8 cellular contexts compared by ENCODE assay signal in genomic region chr1:145215831-145216230, GRCh38. TPM values are rescaled to one million over a fixed set of nuclear protein-coding genes. Genes with fewer than 3 reads are reported as not detected.
DNase-seq lines count a peak whose midpoint lies in the region; ATAC-seq, FAIRE-seq and TF ChIP-seq lines count a peak whose summit lies in the region.
"Not testable (repeated sequence)": the region's sequence is repeated elsewhere in the genome, so short reads cannot be mapped to it uniquely, and the experiment has no call there.

No MANE protein-coding gene starts in this region.

- H3K9me3 ChIP-seq in SU-DHL-6 (ENCODE audit: insufficient read depth, low read length); effector memory CD4-positive, alpha-beta T cell (ENCODE audit: control insufficient read depth, low read length); iPS-20b (ENCODE audit: insufficient read depth, low read depth, low read length); pancreas: not testable (repeated sequence)

- not testable (repeated sequence) for FAIRE-seq in pancreas (lab: Jason Lieb, UNC)

- H2AFZ ChIP-seq in SU-DHL-6 (ENCODE audit: low read depth, low read length, severe bottlenecking): peak overlapping the region; percentile 26

- peak; percentile 61 for DNase-seq in Calu3
- DNase-seq in KBM-7: peak; percentile 44
- peak; percentile 21 for DNase-seq in activated T-helper 9 cell treated with anti-CD3 and anti-CD28 coated beads, Interleukin-2, amount 50 U/mL, for 16 hours (ENCODE audit: low read depth)
- DNase-seq in effector memory CD4-positive, alpha-beta T cell: peak; percentile 17 to 43 (median 31)
- peak; percentile 36 to 79 (median 62) for DNase-seq in pancreas

- H3K4me2 ChIP-seq in SU-DHL-6 (ENCODE audit: low read depth, low read length, poor library complexity, severe bottlenecking): peak overlapping the region; percentile 46

- not testable (repeated sequence) for H3K9me3 Mint-ChIP-seq in Calu3 (ENCODE audit: low read depth, unreplicated experiment); stimulated activated naive CD8-positive, alpha-beta T cell treated with anti-CD3 and anti-CD28 coated beads, Interleukin-15, Interleukin-2, amounts not matched to agents 100 ng/mL and 50 ng/mL, for 24 hours

- H3K4me1 Mint-ChIP-seq in Calu3 (ENCODE audit: low read depth, unreplicated experiment); stimulated activated naive CD8-positive, alpha-beta T cell treated with anti-CD3 and anti-CD28 coated beads, Interleukin-15, Interleukin-2, amounts not matched to agents 100 ng/mL and 50 ng/mL, for 24 hours (ENCODE audit: low read depth): not testable (repeated sequence)

- H3K27ac Mint-ChIP-seq in Calu3 (ENCODE audit: unreplicated experiment): not testable (repeated sequence)
- H3K27ac Mint-ChIP-seq in stimulated activated naive CD8-positive, alpha-beta T cell treated with anti-CD3 and anti-CD28 coated beads, Interleukin-15, Interleukin-2, amounts not matched to agents 100 ng/mL and 50 ng/mL, for 24 hours: peak overlapping the region; percentile 75

- peak overlapping the region; percentile 53 for H3K4me3 ChIP-seq in SU-DHL-6 (ENCODE audit: insufficient read depth, low read length, poor library complexity, severe bottlenecking)
- H3K4me3 ChIP-seq in effector memory CD4-positive, alpha-beta T cell (ENCODE audit: insufficient read depth, low read depth, low read length, poor library complexity, severe bottlenecking): peak overlapping the region; percentile 49
- peak overlapping the region; percentile 56; the same call in 1 of the 2 replicates for H3K4me3 ChIP-seq in iPS-20b (ENCODE audit: low read length)
- H3K4me3 ChIP-seq in pancreas: peak overlapping the region; percentile 20 to 52 (median 34)

- not testable (repeated sequence) for TF ChIP-seq CTCF in Calu3 (IDR thresholded peaks at IDR 0.05; ENCODE audit: unreplicated experiment); SU-DHL-6 (IDR thresholded peaks at IDR 0.05; ENCODE audit: insufficient read depth, low read length, poor library complexity, severe bottlenecking); pancreas (IDR thresholded peaks at IDR 0.05)

- in situ Hi-C loops in KBM-7 (cut with MboI; ENCODE audit: low pct_unique_long_range_greater_than_20kb, low sequenced_read_pairs): not testable (repeated sequence)

- WGBS in pancreas, 2 donors: 0 to 3% methylated on average over 5 to 36 of the region's 36 CpGs

- not testable (repeated sequence) for H3K79me2 ChIP-seq in SU-DHL-6 (ENCODE audit: insufficient read depth, low read length)

- H3K36me3 Mint-ChIP-seq in Calu3 (ENCODE audit: insufficient read depth, unreplicated experiment); stimulated activated naive CD8-positive, alpha-beta T cell treated with anti-CD3 and anti-CD28 coated beads, Interleukin-15, Interleukin-2, amounts not matched to agents 100 ng/mL and 50 ng/mL, for 24 hours (ENCODE audit: low read depth): not testable (repeated sequence)

- H3K4me1 ChIP-seq in effector memory CD4-positive, alpha-beta T cell (ENCODE audit: control insufficient read depth, insufficient read depth, low read length, poor library complexity, severe bottlenecking); iPS-20b (ENCODE audit: insufficient read depth, low read length); pancreas: not testable (repeated sequence)

- not testable (repeated sequence) for H3K27me3 Mint-ChIP-seq in Calu3 (ENCODE audit: unreplicated experiment); stimulated activated naive CD8-positive, alpha-beta T cell treated with anti-CD3 and anti-CD28 coated beads, Interleukin-15, Interleukin-2, amounts not matched to agents 100 ng/mL and 50 ng/mL, for 24 hours

- not testable (repeated sequence) for ATAC-seq in pancreas

- H3K4me3 Mint-ChIP-seq in Calu3 (ENCODE audit: low read depth, unreplicated experiment): peak overlapping the region; percentile 55
- peak overlapping the region; percentile 78 for H3K4me3 Mint-ChIP-seq in stimulated activated naive CD8-positive, alpha-beta T cell treated with anti-CD3 and anti-CD28 coated beads, Interleukin-15, Interleukin-2, amounts not matched to agents 100 ng/mL and 50 ng/mL, for 24 hours

- not testable (repeated sequence) for BruUV-seq in Calu3 (replicated peaks; lab: Mats Ljungman, UMichigan)

- H3K27ac ChIP-seq in SU-DHL-6 (ENCODE audit: low read depth, low read length) (peak overlapping the region; percentile 53), pancreas (peak overlapping the region in 3 of 4 donors; percentile 60 to 82 (median 78))
- peak overlapping the region; percentile 77 for H3K27ac ChIP-seq in effector memory CD4-positive, alpha-beta T cell (ENCODE audit: insufficient read depth, low read length, poor library complexity, severe bottlenecking)
- H3K27ac ChIP-seq in iPS-20b (ENCODE audit: low read length): not testable (repeated sequence)

- H3F3A ChIP-seq in SU-DHL-6 (ENCODE audit: insufficient read depth): not testable (repeated sequence)

- intact Hi-C loops in Calu3 (cut with micrococcal nuclease; ENCODE audit: unreplicated experiment); pancreas (cut with DNase I): not testable (repeated sequence)

- not testable (repeated sequence) for H3K36me3 ChIP-seq in SU-DHL-6 (ENCODE audit: low read length); effector memory CD4-positive, alpha-beta T cell (ENCODE audit: control insufficient read depth, insufficient read depth, low read length); iPS-20b (ENCODE audit: insufficient read depth, low read depth, low read length); pancreas

- not testable (repeated sequence) for H4K20me1 ChIP-seq in SU-DHL-6 (ENCODE audit: low read depth, low read length)

- CTCF ChIA-PET in Calu3 (lab: Charles Lee): not testable (repeated sequence)

- not testable (repeated sequence) for H3K27me3 ChIP-seq in SU-DHL-6 (ENCODE audit: low read length); effector memory CD4-positive, alpha-beta T cell (replicated peaks; ENCODE audit: control insufficient read depth, insufficient read depth, low read length, poor library complexity, severe bottlenecking); iPS-20b (ENCODE audit: insufficient read depth, low read length); pancreas

- H3K9ac ChIP-seq in SU-DHL-6 (ENCODE audit: low read length): peak overlapping the region; percentile 56
- not testable (repeated sequence) for H3K9ac ChIP-seq in iPS-20b (ENCODE audit: low read depth, low read length)

- H3K9me2 ChIP-seq in SU-DHL-6 (replicated peaks; ENCODE audit: insufficient read depth, low read length): not testable (repeated sequence)

RNA-seq across cellular contexts. Expression of gene PPIAL4D, which starts 26.1 kb away (rescaled TPM):
- total RNA-seq in Calu3 (2022): not detected in 2 replicates
- not detected for total RNA-seq in pancreas
- polyA plus RNA-seq in pancreas: not detected
